In the genomic region with DNA sequence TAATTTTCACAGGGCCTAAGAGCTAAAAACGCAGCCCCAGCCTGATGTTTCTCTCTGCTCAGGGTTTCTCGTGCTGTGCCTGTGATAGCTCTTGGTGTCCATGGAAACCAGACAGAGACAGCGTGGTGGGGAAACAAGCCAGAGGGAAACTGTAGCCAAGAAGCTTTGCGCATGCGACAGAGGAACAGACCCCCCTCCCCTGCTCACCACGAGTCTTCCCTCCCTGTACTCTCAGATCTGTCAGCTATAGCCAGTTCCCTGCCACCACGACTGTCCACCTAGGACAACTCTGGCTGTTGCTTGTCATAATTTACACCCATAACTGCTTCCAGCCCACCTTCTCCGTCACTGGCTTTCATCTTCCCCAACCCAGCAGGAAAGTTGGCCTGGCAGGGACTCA, we compare ENCODE assay signal across 13 cellular contexts. TPM values are rescaled to one million over a fixed set of nuclear protein-coding genes. Genes with fewer than 3 reads are reported as not detected.
A peak's percentile ranks its signal among the peaks of the same experiment; 100 is the strongest.
DNase-seq lines count a peak whose midpoint lies in the region; ATAC-seq and TF ChIP-seq lines count a peak whose summit lies in the region.
"Had no signal": no experiment of that assay in that cellular context is flagged by ENCODE, and none has a peak within 500 bp of the region (broad histone marks: within the 10 kb centered on the region; RNA-seq: fewer than 3 reads in every experiment).

No MANE protein-coding gene starts in this region.

- H3K36me3 ChIP-seq in brain microvascular endothelial cell (replicated peaks), result no peaks in the 10 kb centered on the region
- no peaks in the 10 kb centered on the region for H3K36me3 ChIP-seq in uterus

- no peaks in the 10 kb centered on the region for H3K9me3 ChIP-seq in uterus

- in situ Hi-C loops in brain microvascular endothelial cell (cut with HindIII; ENCODE audit: low pct_ligation_motif_present, low sequenced_read_pairs), result no loop called here

- intact Hi-C loops in uterus (cut with DNase I; ENCODE audit: low total_unique reads), result no loop called here

- H3K27me3 ChIP-seq in brain microvascular endothelial cell (replicated peaks) (peaks cover 2% of the 10 kb centered on the region), uterus (no peaks in the 10 kb centered on the region)

- H3K4me3 ChIP-seq in brain microvascular endothelial cell (ENCODE audit: low read depth, low read length) (no peak overlapping the region), uterus (no peak overlapping the region)
- H3K4me3 ChIP-seq: GM12878 had no signal

- no peak for TF ChIP-seq POLR2A in uterus (IDR thresholded peaks at IDR 0.05)

- H3K4me1 ChIP-seq in uterus, result no peaks in the 10 kb centered on the region

- no peak for ATAC-seq in HG02938 (IDR thresholded peaks at IDR 0.05; ENCODE audit: unreplicated experiment)
- ATAC-seq: GM12878, HCT116 had no signal

- DNase-seq in NCI-H526 (lab: John Stamatoyannopoulos, UW) (peak; percentile 8 to 23), NCI-H526 treated with DMSO at 0.1 percent for 48 hours (lab: John Stamatoyannopoulos, UW) (no peak), brain microvascular endothelial cell (peak; percentile 15), left kidney (ENCODE audit: low read depth, low spot score) (peak; percentile 96), uterus (peak; percentile 32 to 64), NOMO-1 (lab: John Stamatoyannopoulos, UW; ENCODE audit: unreplicated experiment in 2 of 2) (no peak)
- no peak for DNase-seq in activated T-cell treated with anti-CD3 and anti-CD28 coated beads, Interleukin-2, amount 50 U/mL, for 48 hours
- DNase-seq: ACHN; stimulated activated CD4-positive, alpha-beta T cell treated with anti-CD3 and anti-CD28 coated beads, Interleukin-12 subunit alpha, Interleukin-12 subunit beta, amount 100 ng/mL, for 4 hours had no signal

- H3K27ac ChIP-seq in brain microvascular endothelial cell (no peak overlapping the region), uterus (no peak overlapping the region)
- H3K27ac ChIP-seq: KMS-11 had no signal

- TF ChIP-seq CTCF in brain microvascular endothelial cell (IDR thresholded peaks at IDR 0.05; ENCODE audit: low read depth, low read length, missing control alignments) (no peak), uterus (IDR thresholded peaks at IDR 0.05) (no peak)

RNA-seq across cellular contexts. Expression of a gene that starts 13.2 kb away (rescaled TPM):
- 10 to 100 TPM in 1 of 4 donors, 1 to 10 TPM in 3; 3.1 to 15.3 (median 7.8) TPM for total RNA-seq in uterus

RNA-seq across cellular contexts. Expression of a gene that starts 57.0 kb away (rescaled TPM):
- 1 to 10 TPM in 2 of 4 donors, under 1 TPM in 1, not detected in 1; under 0.01 to 6.1 (median 1.3) TPM for total RNA-seq in uterus

Comparison
In these comparisons a context has a peak if more than half of its experiments do, and no peak if none do; other contexts are left out.
1. DNase-seq: peak in NCI-H526 (2 of 2), brain microvascular endothelial cell (single experiment), left kidney (single experiment) and uterus (2 of 2); none in NCI-H526 treated with DMSO at 0.1 percent for 48 hours (single experiment), activated T-cell treated with anti-CD3 and anti-CD28 coated beads, Interleukin-2, amount 50 U/mL, for 48 hours (0 of 2) and NOMO-1 (0 of 2).